In genomic region chr22:36279219-36279666, GRCh38 we compare ENCODE assay signal across 16 cellular contexts. TPM values are rescaled to one million over a fixed set of nuclear protein-coding genes. Genes with fewer than 3 reads are reported as not detected.
DNase-seq lines count a peak whose midpoint lies in the region; ATAC-seq and TF ChIP-seq lines count a peak whose summit lies in the region.
"Had no signal": no experiment of that assay in that cellular context is flagged by ENCODE, and none has a peak within 500 bp of the region (broad histone marks: within the 10 kb centered on the region; RNA-seq: fewer than 3 reads in every experiment).

No MANE protein-coding gene starts in this region.

- H3K27me3 ChIP-seq in gastroesophageal sphincter (no peaks in the 10 kb centered on the region), subcutaneous abdominal adipose tissue (ENCODE audit: control insufficient read depth in 5 of 5, insufficient read depth in 4 of 5, low read length in 5 of 5) (no peaks in the 10 kb centered on the region)
- H3K27me3 ChIP-seq: MG63 had no signal

- TF ChIP-seq CTCF in gastroesophageal sphincter (IDR thresholded peaks at IDR 0.05) = no peak

- no peaks in the 10 kb centered on the region for H3K9me3 Mint-ChIP-seq in activated naive CD8-positive, alpha-beta T cell (ENCODE audit: low read depth)
- H3K9me3 Mint-ChIP-seq in activated naive CD8-positive, alpha-beta T cell treated with anti-CD3 and anti-CD28 coated beads for 36 hours = no peaks in the 10 kb centered on the region
- H3K9me3 Mint-ChIP-seq: activated T-helper 17 cell treated with anti-CD3 and anti-CD28 coated beads, Interleukin-2, amount 50 U/mL, for 72 hours had no signal

- H3K36me3 Mint-ChIP-seq in activated naive CD8-positive, alpha-beta T cell = peaks cover 2% of the 10 kb centered on the region
- peaks cover 19% of the 10 kb centered on the region for H3K36me3 Mint-ChIP-seq in activated naive CD8-positive, alpha-beta T cell treated with anti-CD3 and anti-CD28 coated beads for 36 hours

- peak overlapping the region; percentile 41 for H3K27ac Mint-ChIP-seq in activated naive CD8-positive, alpha-beta T cell
- H3K27ac Mint-ChIP-seq in activated naive CD8-positive, alpha-beta T cell treated with anti-CD3 and anti-CD28 coated beads for 36 hours = no peak overlapping the region
- H3K27ac Mint-ChIP-seq: activated CD8-positive, alpha-beta T cell treated with anti-CD3 and anti-CD28 coated beads, Interleukin-2, amount 10 ng/mL, durations not matched to agents 7 days and 5 days; progenitor cell of endocrine pancreas had no signal

- H3K4me1 ChIP-seq in gastroesophageal sphincter (peaks cover 0 to 41% (median 7%) of the 10 kb centered on the region in 3 donors), subcutaneous abdominal adipose tissue (ENCODE audit: control insufficient read depth in 5 of 5, insufficient read depth in 5 of 5, low read length in 5 of 5) (peaks cover 0 to 27% (median 22%) of the 10 kb centered on the region in 5 donors)
- H3K4me1 ChIP-seq: Caco-2 had no signal

- WGBS in gastroesophageal sphincter (ENCODE audit: low coverage in 1 of 2), 2 donors = 48 to 71% methylated on average over 7 of the region's 8 CpGs

- peaks cover 0 to 34% of the 10 kb centered on the region in 2 donors for H3K36me3 ChIP-seq in gastroesophageal sphincter
- H3K36me3 ChIP-seq in subcutaneous abdominal adipose tissue (ENCODE audit: control insufficient read depth in 5 of 5, insufficient read depth in 5 of 5, low read length in 5 of 5) = peaks cover 0 to 33% (median 33%) of the 10 kb centered on the region in 5 donors

- H3K9me3 ChIP-seq in gastroesophageal sphincter = no peaks in the 10 kb centered on the region
- H3K9me3 ChIP-seq in subcutaneous abdominal adipose tissue (ENCODE audit: control insufficient read depth in 5 of 5, low read length in 5 of 5) = no peaks in the 10 kb centered on the region
- H3K9me3 ChIP-seq: Caco-2, MG63 had no signal

- no peak for TF ChIP-seq POLR2A in gastroesophageal sphincter (IDR thresholded peaks at IDR 0.05)

- TF ChIP-seq EP300 in gastroesophageal sphincter (IDR thresholded peaks at IDR 0.05) = no peak

- H3K4me1 Mint-ChIP-seq in activated naive CD8-positive, alpha-beta T cell (ENCODE audit: low read depth) = peaks cover 22% of the 10 kb centered on the region
- peaks cover 30% of the 10 kb centered on the region for H3K4me1 Mint-ChIP-seq in activated naive CD8-positive, alpha-beta T cell treated with anti-CD3 and anti-CD28 coated beads for 36 hours

- H3K9ac ChIP-seq in subcutaneous abdominal adipose tissue (ENCODE audit: low read length in 5 of 5) = no peak overlapping the region

- DNase-seq in activated naive CD8-positive, alpha-beta T cell treated with anti-CD3 and anti-CD28 coated beads for 36 hours = no peak
- DNase-seq in NOMO-1 treated with dmso at 0.1 percent for 144 hours (lab: John Stamatoyannopoulos, UW; ENCODE audit: unreplicated experiment) (peak; percentile 15), GM19238 (ENCODE audit: insufficient read length, low spot score) (no peak), NCI-H1417 (lab: John Stamatoyannopoulos, UW) (no peak)
- DNase-seq in stimulated activated CD4-positive, alpha-beta T cell treated with anti-CD3 and anti-CD28 coated beads, Interleukin-12 subunit alpha, Interleukin-12 subunit beta, amount 100 ng/mL, for 4 hours = no peak
- DNase-seq: activated CD8-positive, alpha-beta T cell treated with anti-CD3 and anti-CD28 coated beads, Interleukin-2, amount 10 ng/mL, durations not matched to agents 7 days and 5 days; cortex of kidney; MG63 had no signal

- ATAC-seq in gastroesophageal sphincter = no peak
- ATAC-seq: activated CD8-positive, alpha-beta T cell treated with anti-CD3 and anti-CD28 coated beads, Interleukin-2, amount 10 ng/mL, durations not matched to agents 7 days and 5 days; activated T-helper 17 cell treated with anti-CD3 and anti-CD28 coated beads, Interleukin-2, amount 50 U/mL, for 72 hours had no signal

- no peaks in the 10 kb centered on the region for H3K27me3 Mint-ChIP-seq in activated naive CD8-positive, alpha-beta T cell
- H3K27me3 Mint-ChIP-seq in activated naive CD8-positive, alpha-beta T cell treated with anti-CD3 and anti-CD28 coated beads for 36 hours = no peaks in the 10 kb centered on the region
- H3K27me3 Mint-ChIP-seq: activated T-helper 17 cell treated with anti-CD3 and anti-CD28 coated beads, Interleukin-2, amount 50 U/mL, for 72 hours; progenitor cell of endocrine pancreas had no signal

- no peak overlapping the region for H3K4me3 ChIP-seq in gastroesophageal sphincter
- H3K4me3 ChIP-seq in subcutaneous abdominal adipose tissue (ENCODE audit: low read depth in 1 of 5, low read length in 5 of 5) = no peak overlapping the region
- H3K4me3 ChIP-seq: lung, MG63 had no signal

- H3K4me3 Mint-ChIP-seq in activated naive CD8-positive, alpha-beta T cell = no peak overlapping the region
- H3K4me3 Mint-ChIP-seq in activated naive CD8-positive, alpha-beta T cell treated with anti-CD3 and anti-CD28 coated beads for 36 hours = no peak overlapping the region
- H3K4me3 Mint-ChIP-seq: activated CD8-positive, alpha-beta T cell treated with anti-CD3 and anti-CD28 coated beads, Interleukin-2, amount 10 ng/mL, durations not matched to agents 7 days and 5 days; activated T-helper 17 cell treated with anti-CD3 and anti-CD28 coated beads, Interleukin-2, amount 50 U/mL, for 72 hours had no signal

- H3K27ac ChIP-seq in gastroesophageal sphincter = peak overlapping the region in 3 of 4 donors; percentile 49 to 63 (median 54)
- peak overlapping the region; percentile 67 for H3K27ac ChIP-seq in subcutaneous abdominal adipose tissue (ENCODE audit: low read depth, low read length)

RNA-seq across cellular contexts. Expression of gene APOL1, which starts 26.3 kb away (rescaled TPM):
- total RNA-seq in activated naive CD8-positive, alpha-beta T cell treated with anti-CD3 and anti-CD28 coated beads for 36 hours = 10 to 100 TPM; 17.6 to 19.3 TPM
- total RNA-seq in gastroesophageal sphincter = 10 to 100 TPM in 3 of 4 donors, 1 to 10 TPM in 1; 10.0 to 53.7 (median 26.0) TPM
- total RNA-seq: H1 had no signal

RNA-seq across cellular contexts. Expression of gene APOL2, which starts 39.9 kb away (rescaled TPM):
- 10 to 100 TPM; 54.3 to 57.0 TPM for total RNA-seq in activated naive CD8-positive, alpha-beta T cell treated with anti-CD3 and anti-CD28 coated beads for 36 hours
- total RNA-seq in gastroesophageal sphincter = 10 to 100 TPM; 29.1 to 40.9 (median 35.0) TPM
